In genomic region chr2:8534729-8535397, GRCh38 we compare ENCODE assay signal across 10 cellular contexts.
DNase-seq lines count a peak whose midpoint lies in the region; ATAC-seq, FAIRE-seq and TF ChIP-seq lines count a peak whose summit lies in the region.
"Had no signal": no experiment of that assay in that cellular context is flagged by ENCODE, and none has a peak within 500 bp of the region (broad histone marks: within the 10 kb centered on the region; RNA-seq: fewer than 3 reads in every experiment).

No MANE protein-coding gene starts in this region.

- H3K4me2 ChIP-seq in K562 (ENCODE audit: insufficient read depth, low read length) = no peak overlapping the region

- H3K9me1 ChIP-seq in K562 (ENCODE audit: control insufficient read depth, insufficient read depth, low read length) = no peaks in the 10 kb centered on the region

- BruUV-seq in K562 (replicated peaks; lab: Mats Ljungman, UMichigan) = no TSS peak

- H3K4me1 Mint-ChIP-seq in stimulated activated memory B cell treated with anti-CD40 and anti-IgM and Interleukin-4, amounts not matched to agents 10 μg/mL and 1 μg/mL and 100 μg/mL, for 72 hours = peaks cover 43% of the 10 kb centered on the region
- no peaks in the 10 kb centered on the region for H3K4me1 Mint-ChIP-seq in glutamatergic neuron (ENCODE audit: low read depth, unreplicated experiment)

- 32% methylated on average over 10 of the region's 13 CpGs for WGBS in K562 (ENCODE audit: insufficient coverage, low coverage, missing lambda C conversion rate)

- H2AFZ ChIP-seq in K562 (ENCODE audit: low read depth, low read length) = peak overlapping the region; percentile 77; the same call in 1 of the 2 replicates

- H3K4me1 ChIP-seq in K562 (replicated peaks in 1 of 2; ENCODE audit: control insufficient read depth in 2 of 2, insufficient read depth in 2 of 2, low read length in 2 of 2) = peaks cover 32 to 50% of the 10 kb centered on the region in 2 experiments

- in situ Hi-C loops in KBM-7 (cut with MboI; ENCODE audit: low pct_unique_long_range_greater_than_20kb, low sequenced_read_pairs) = loop anchor here (25.0 kb wide), 1 partner anchor 1098 kb away; no protein-coding TSS in a partner anchor
- in situ Hi-C loops in K562 (cut with MboI) = no loop called here

- H3K36me3 Mint-ChIP-seq in stimulated activated memory B cell treated with anti-CD40 and anti-IgM and Interleukin-4, amounts not matched to agents 10 μg/mL and 1 μg/mL and 100 μg/mL, for 72 hours = peaks cover 7% of the 10 kb centered on the region
- peaks cover 12% of the 10 kb centered on the region for H3K36me3 Mint-ChIP-seq in glutamatergic neuron (ENCODE audit: unreplicated experiment)

- H3K9me3 Mint-ChIP-seq in stimulated activated memory B cell treated with anti-CD40 and anti-IgM and Interleukin-4, amounts not matched to agents 10 μg/mL and 1 μg/mL and 100 μg/mL, for 72 hours = peaks cover 10% of the 10 kb centered on the region
- H3K9me3 Mint-ChIP-seq in glutamatergic neuron (ENCODE audit: unreplicated experiment) = peaks cover 2% of the 10 kb centered on the region

- H3K4me3 ChIP-seq in K562 = no peak overlapping the region

- H4K20me1 ChIP-seq in K562 (replicated peaks; ENCODE audit: control insufficient read depth, insufficient read depth, low read length) = no peaks in the 10 kb centered on the region

- H3K9ac ChIP-seq in K562 (ENCODE audit: insufficient read depth in 1 of 2, low read depth in 2 of 2, low read length in 2 of 2) = peak overlapping the region in 1 of 2 experiments; percentile 82; a peak in 2 of 4 replicates

- no peaks in the 10 kb centered on the region for H3K27me3 ChIP-seq in K562 (ENCODE audit: control insufficient read depth in 2 of 2, insufficient read depth in 2 of 2, low read length in 2 of 2)

- peak; percentile 57 for ATAC-seq in K562
- peak; percentile 53 for ATAC-seq in stimulated activated memory B cell treated with anti-CD40 and anti-IgM and Interleukin-4, amounts not matched to agents 10 μg/mL and 1 μg/mL and 100 μg/mL, for 72 hours

- peaks cover 15% of the 10 kb centered on the region for H3K27me3 Mint-ChIP-seq in stimulated activated memory B cell treated with anti-CD40 and anti-IgM and Interleukin-4, amounts not matched to agents 10 μg/mL and 1 μg/mL and 100 μg/mL, for 72 hours
- peaks cover 5% of the 10 kb centered on the region for H3K27me3 Mint-ChIP-seq in glutamatergic neuron (ENCODE audit: unreplicated experiment)

- H3K36me3 ChIP-seq in K562 (ENCODE audit: control insufficient read depth, insufficient read depth, low read length) = no peaks in the 10 kb centered on the region

- intact Hi-C loops in K562 (cut with micrococcal nuclease) = no loop called here

- no peak for TF ChIP-seq EP300 in K562 (IDR thresholded peaks at IDR 0.05; ENCODE audit: low read length)

- FAIRE-seq in K562 (lab: Jason Lieb, UNC) = peak; percentile 44
- FAIRE-seq: GM18507 had no signal

- peak overlapping the region; percentile 66 for H3K27ac Mint-ChIP-seq in stimulated activated memory B cell treated with anti-CD40 and anti-IgM and Interleukin-4, amounts not matched to agents 10 μg/mL and 1 μg/mL and 100 μg/mL, for 72 hours
- no peak overlapping the region for H3K27ac Mint-ChIP-seq in glutamatergic neuron (ENCODE audit: unreplicated experiment)

- H3K79me2 ChIP-seq in K562 (ENCODE audit: control insufficient read depth, insufficient read depth, low read length) = no peaks in the 10 kb centered on the region

- H3K4me3 Mint-ChIP-seq in stimulated activated memory B cell treated with anti-CD40 and anti-IgM and Interleukin-4, amounts not matched to agents 10 μg/mL and 1 μg/mL and 100 μg/mL, for 72 hours = no peak overlapping the region
- no peak overlapping the region for H3K4me3 Mint-ChIP-seq in glutamatergic neuron (ENCODE audit: unreplicated experiment)

- H3K27ac ChIP-seq in K562 (ENCODE audit: extremely low read depth, low read depth, low read length) = no peak overlapping the region

- TF ChIP-seq CTCF in K562 (IDR thresholded peaks at IDR 0.05 in 2 of 3, conservative IDR thresholded peaks at IDR 0.05 in 1 of 3; ENCODE audit: insufficient read depth in 2 of 3, low read depth in 1 of 3, low read length in 3 of 3) (no peak), glutamatergic neuron (IDR thresholded peaks at IDR 0.05; ENCODE audit: partially characterized antibody, unreplicated experiment) (no peak)

- peaks cover 11% of the 10 kb centered on the region; the same call in 1 of the 2 replicates for H3K9me3 ChIP-seq in K562 (replicated peaks; ENCODE audit: control insufficient read depth, insufficient read depth, low read depth, low read length)

- POLR2A ChIA-PET in K562 (lab: Yijun Ruan, JAX) = interaction anchor here (0.7 kb wide), 1 partner anchor 8 kb away, joined by 3 read pairs; no protein-coding TSS in a partner anchor

- no peak for TF ChIP-seq POLR2A in K562 (conservative IDR thresholded peaks at IDR 0.05)

- CTCF ChIA-PET in K562 (lab: Yijun Ruan, JAX; ENCODE audit: low intra/inter-chr PET ratio) = no interaction called here

- no peak for TF ChIP-seq RAD21 in K562 (CRISPR knock-in tag; conservative IDR thresholded peaks at IDR 0.05 in 1 of 2, IDR thresholded peaks at IDR 0.05 in 1 of 2)

- DNase-seq in KBM-7 (peak; percentile 85), K562 (ENCODE audit: extremely low read depth in 1 of 4, low spot score in 3 of 4) (peak; percentile 31 to 49 (median 42)), left kidney (ENCODE audit: low read depth, low spot score) (peak; percentile 44), SHP77 (lab: John Stamatoyannopoulos, UW) (no peak), glutamatergic neuron (no peak), H4 (ENCODE audit: low spot score) (no peak)
- DNase-seq in effector CD8-positive, alpha-beta T cell (lab: John Stamatoyannopoulos, UW) = no peak
- DNase-seq: activated CD4-positive, alpha-beta T cell treated with anti-CD3 and anti-CD28 coated beads for 48 hours had no signal

TF ChIP-seq in K562, 482 proteins besides CTCF, POLR2A, EP300 and RAD21 (continues in another document):
- TF ChIP-seq ZNF644 (tag; IDR thresholded peaks at IDR 0.05; ENCODE audit: low read depth) (peak; percentile 56; the same call in 1 of the 2 replicates), ZBTB1 (CRISPR knock-in tag; IDR thresholded peaks at IDR 0.05; ENCODE audit: borderline replicate concordance, low read depth) (0 out of 2 replicates have a peak, but pooled peaks have one; percentile 6), ZNF766 (CRISPR knock-in tag; conservative IDR thresholded peaks at IDR 0.05) (0 out of 2 replicates have a peak, but pooled peaks have one; percentile 29), ZNF589 (CRISPR knock-in tag; IDR thresholded peaks at IDR 0.05; ENCODE audit: low read depth) (no peak), ZNF407 (IDR thresholded peaks at IDR 0.05; ENCODE audit: low read depth) (no peak)

Comparison
In these comparisons a context has a peak if more than half of its experiments do, and no peak if none do; other contexts are left out.
1. DNase-seq: peak in KBM-7 (single experiment), K562 (4 of 4) and left kidney (single experiment); none in SHP77 (0 of 2), effector CD8-positive, alpha-beta T cell (single experiment), glutamatergic neuron (single experiment) and H4 (single experiment).